In the genomic region with DNA sequence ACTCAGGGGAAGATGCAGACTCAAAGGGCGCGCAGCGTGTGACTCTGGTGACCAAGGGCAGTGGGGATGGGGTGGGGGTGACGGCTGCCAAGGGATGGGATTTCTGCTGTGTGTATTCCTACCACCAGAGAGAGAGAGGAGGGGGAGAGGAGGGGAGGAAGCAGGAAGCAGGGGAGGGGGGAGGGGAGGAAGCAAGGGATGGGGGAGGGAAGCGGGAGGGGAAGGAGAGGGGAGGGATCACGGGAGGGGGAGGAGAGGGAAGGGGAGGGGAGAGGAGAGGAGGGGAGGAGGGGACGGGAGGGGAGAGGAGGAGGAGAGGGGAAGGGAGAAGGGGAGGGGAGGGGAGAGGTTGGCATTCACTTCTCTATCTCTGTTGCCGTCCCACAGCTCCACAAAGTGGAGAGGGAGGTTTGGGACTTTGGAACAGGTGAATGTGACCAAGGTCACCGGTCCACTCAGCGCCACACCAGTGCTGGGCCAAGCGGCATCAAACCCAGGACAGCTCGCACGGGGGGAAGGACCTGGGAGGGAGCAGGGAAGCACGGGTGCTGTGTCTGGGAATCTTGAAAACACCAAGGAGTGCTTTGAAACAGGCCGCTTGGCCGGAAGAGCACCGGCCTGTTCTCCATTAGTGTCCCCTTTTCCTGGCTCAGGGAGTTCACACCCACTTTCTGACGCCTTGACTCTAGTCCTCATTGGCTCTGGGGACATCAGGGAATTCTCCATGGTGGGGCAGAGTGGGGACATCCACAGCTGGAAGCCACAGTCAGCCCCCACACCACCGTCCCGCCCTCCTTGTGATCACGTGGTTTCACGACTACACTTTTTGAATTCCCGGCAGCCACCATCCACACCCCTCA, we compare ENCODE assay signal across 1 cellular context.
TF ChIP-seq lines count a peak whose summit lies in the region.

No MANE protein-coding gene starts in this region.

TF ChIP-seq in HepG2, 621 proteins besides CTCF, POLR2A, EP300 and RAD21 (continued from another document and continues in another):
- TF ChIP-seq ZNF101 (CRISPR knock-in tag; IDR thresholded peaks at IDR 0.05; ENCODE audit: borderline replicate concordance, low read depth): no peak
- no peak for TF ChIP-seq NFKBIZ (CRISPR knock-in tag; IDR thresholded peaks at IDR 0.05)
- TF ChIP-seq, protein P1, sequence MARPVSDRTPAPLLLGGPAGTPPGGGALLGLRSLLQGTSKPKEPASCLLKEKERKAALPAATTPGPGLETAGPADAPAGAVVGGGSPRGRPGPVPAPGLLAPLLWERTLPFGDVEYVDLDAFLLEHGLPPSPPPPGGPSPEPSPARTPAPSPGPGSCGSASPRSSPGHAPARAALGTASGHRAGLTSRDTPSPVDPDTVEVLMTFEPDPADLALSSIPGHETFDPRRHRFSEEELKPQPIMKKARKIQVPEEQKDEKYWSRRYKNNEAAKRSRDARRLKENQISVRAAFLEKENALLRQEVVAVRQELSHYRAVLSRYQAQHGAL (CRISPR knock-in tag; IDR thresholded peaks at IDR 0.05; ENCODE audit: not compliant biosample characterization): no peak
- TF ChIP-seq NR2F1 (CRISPR knock-in tag; IDR thresholded peaks at IDR 0.05): peak in 1 of 2 experiments; percentile 56; a peak in 1 of 4 replicates
- TF ChIP-seq CENPX (CRISPR knock-in tag; IDR thresholded peaks at IDR 0.05): no peak
- TF ChIP-seq ZNF780A (CRISPR knock-in tag; IDR thresholded peaks at IDR 0.05): no peak
- no peak for TF ChIP-seq ZNF24 (IDR thresholded peaks at IDR 0.05)
- TF ChIP-seq JUNB (CRISPR knock-in tag; IDR thresholded peaks at IDR 0.05; ENCODE audit: borderline replicate concordance): no peak
- TF ChIP-seq, protein P2, sequence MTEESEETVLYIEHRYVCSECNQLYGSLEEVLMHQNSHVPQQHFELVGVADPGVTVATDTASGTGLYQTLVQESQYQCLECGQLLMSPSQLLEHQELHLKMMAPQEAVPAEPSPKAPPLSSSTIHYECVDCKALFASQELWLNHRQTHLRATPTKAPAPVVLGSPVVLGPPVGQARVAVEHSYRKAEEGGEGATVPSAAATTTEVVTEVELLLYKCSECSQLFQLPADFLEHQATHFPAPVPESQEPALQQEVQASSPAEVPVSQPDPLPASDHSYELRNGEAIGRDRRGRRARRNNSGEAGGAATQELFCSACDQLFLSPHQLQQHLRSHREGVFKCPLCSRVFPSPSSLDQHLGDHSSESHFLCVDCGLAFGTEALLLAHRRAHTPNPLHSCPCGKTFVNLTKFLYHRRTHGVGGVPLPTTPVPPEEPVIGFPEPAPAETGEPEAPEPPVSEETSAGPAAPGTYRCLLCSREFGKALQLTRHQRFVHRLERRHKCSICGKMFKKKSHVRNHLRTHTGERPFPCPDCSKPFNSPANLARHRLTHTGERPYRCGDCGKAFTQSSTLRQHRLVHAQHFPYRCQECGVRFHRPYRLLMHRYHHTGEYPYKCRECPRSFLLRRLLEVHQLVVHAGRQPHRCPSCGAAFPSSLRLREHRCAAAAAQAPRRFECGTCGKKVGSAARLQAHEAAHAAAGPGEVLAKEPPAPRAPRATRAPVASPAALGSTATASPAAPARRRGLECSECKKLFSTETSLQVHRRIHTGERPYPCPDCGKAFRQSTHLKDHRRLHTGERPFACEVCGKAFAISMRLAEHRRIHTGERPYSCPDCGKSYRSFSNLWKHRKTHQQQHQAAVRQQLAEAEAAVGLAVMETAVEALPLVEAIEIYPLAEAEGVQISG (CRISPR knock-in tag; IDR thresholded peaks at IDR 0.05): no peak
- TF ChIP-seq HMG20A (CRISPR knock-in tag; IDR thresholded peaks at IDR 0.05; ENCODE audit: borderline replicate concordance): peak; percentile 46; the same call in 1 of the 2 replicates
- no peak for TF ChIP-seq NFE2 (CRISPR knock-in tag; IDR thresholded peaks at IDR 0.05)
- TF ChIP-seq, protein P3, sequence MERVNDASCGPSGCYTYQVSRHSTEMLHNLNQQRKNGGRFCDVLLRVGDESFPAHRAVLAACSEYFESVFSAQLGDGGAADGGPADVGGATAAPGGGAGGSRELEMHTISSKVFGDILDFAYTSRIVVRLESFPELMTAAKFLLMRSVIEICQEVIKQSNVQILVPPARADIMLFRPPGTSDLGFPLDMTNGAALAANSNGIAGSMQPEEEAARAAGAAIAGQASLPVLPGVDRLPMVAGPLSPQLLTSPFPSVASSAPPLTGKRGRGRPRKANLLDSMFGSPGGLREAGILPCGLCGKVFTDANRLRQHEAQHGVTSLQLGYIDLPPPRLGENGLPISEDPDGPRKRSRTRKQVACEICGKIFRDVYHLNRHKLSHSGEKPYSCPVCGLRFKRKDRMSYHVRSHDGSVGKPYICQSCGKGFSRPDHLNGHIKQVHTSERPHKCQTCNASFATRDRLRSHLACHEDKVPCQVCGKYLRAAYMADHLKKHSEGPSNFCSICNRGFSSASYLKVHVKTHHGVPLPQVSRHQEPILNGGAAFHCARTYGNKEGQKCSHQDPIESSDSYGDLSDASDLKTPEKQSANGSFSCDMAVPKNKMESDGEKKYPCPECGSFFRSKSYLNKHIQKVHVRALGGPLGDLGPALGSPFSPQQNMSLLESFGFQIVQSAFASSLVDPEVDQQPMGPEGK (CRISPR knock-in tag; IDR thresholded peaks at IDR 0.05): peak; percentile 78
- no peak for TF ChIP-seq SMARCE1 (IDR thresholded peaks at IDR 0.05; ENCODE audit: borderline replicate concordance)
- no peak for TF ChIP-seq SP4 (CRISPR knock-in tag; IDR thresholded peaks at IDR 0.05)
- TF ChIP-seq TOPORS (CRISPR knock-in tag; IDR thresholded peaks at IDR 0.05): no peak
- peak; percentile 27; the same call in 1 of the 2 replicates for TF ChIP-seq SMAD3 (CRISPR knock-in tag; IDR thresholded peaks at IDR 0.05)
- 0 out of 2 replicates have a peak, but pooled peaks have one; percentile 19 for TF ChIP-seq HOXA5 (CRISPR knock-in tag; IDR thresholded peaks at IDR 0.05)
- no peak for TF ChIP-seq FOXK2 (IDR thresholded peaks at IDR 0.05)
- TF ChIP-seq NCOR1 (IDR thresholded peaks at IDR 0.05; ENCODE audit: borderline replicate concordance, low read length): peak; percentile 48; the same call in 1 of the 2 replicates
- TF ChIP-seq, protein P4, sequence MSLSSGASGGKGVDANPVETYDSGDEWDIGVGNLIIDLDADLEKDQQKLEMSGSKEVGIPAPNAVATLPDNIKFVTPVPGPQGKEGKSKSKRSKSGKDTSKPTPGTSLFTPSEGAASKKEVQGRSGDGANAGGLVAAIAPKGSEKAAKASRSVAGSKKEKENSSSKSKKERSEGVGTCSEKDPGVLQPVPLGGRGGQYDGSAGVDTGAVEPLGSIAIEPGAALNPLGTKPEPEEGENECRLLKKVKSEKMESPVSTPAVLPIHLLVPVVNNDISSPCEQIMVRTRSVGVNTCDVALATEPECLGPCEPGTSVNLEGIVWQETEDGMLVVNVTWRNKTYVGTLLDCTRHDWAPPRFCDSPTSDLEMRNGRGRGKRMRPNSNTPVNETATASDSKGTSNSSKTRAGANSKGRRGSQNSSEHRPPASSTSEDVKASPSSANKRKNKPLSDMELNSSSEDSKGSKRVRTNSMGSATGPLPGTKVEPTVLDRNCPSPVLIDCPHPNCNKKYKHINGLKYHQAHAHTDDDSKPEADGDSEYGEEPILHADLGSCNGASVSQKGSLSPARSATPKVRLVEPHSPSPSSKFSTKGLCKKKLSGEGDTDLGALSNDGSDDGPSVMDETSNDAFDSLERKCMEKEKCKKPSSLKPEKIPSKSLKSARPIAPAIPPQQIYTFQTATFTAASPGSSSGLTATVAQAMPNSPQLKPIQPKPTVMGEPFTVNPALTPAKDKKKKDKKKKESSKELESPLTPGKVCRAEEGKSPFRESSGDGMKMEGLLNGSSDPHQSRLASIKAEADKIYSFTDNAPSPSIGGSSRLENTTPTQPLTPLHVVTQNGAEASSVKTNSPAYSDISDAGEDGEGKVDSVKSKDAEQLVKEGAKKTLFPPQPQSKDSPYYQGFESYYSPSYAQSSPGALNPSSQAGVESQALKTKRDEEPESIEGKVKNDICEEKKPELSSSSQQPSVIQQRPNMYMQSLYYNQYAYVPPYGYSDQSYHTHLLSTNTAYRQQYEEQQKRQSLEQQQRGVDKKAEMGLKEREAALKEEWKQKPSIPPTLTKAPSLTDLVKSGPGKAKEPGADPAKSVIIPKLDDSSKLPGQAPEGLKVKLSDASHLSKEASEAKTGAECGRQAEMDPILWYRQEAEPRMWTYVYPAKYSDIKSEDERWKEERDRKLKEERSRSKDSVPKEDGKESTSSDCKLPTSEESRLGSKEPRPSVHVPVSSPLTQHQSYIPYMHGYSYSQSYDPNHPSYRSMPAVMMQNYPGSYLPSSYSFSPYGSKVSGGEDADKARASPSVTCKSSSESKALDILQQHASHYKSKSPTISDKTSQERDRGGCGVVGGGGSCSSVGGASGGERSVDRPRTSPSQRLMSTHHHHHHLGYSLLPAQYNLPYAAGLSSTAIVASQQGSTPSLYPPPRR (CRISPR knock-in tag; IDR thresholded peaks at IDR 0.05; ENCODE audit: borderline replicate concordance): peak; percentile 65
- peak; percentile 50 for TF ChIP-seq POLR2AphosphoS5 (IDR thresholded peaks at IDR 0.05; ENCODE audit: low read depth, low read length)
- TF ChIP-seq FOXA1 (IDR thresholded peaks at IDR 0.05): no peak
- TF ChIP-seq FOXA1 (CRISPR knock-in tag; IDR thresholded peaks at IDR 0.05): no peak; the same call in 1 of the 2 replicates
- no peak; the same call in 1 of the 2 replicates for TF ChIP-seq NR2F6 (IDR thresholded peaks at IDR 0.05)
- peak; percentile 63; the same call in 1 of the 2 replicates for TF ChIP-seq NR2F6 (CRISPR knock-in tag; IDR thresholded peaks at IDR 0.05)
- TF ChIP-seq ZNF337 (CRISPR knock-in tag; IDR thresholded peaks at IDR 0.05; ENCODE audit: borderline replicate concordance, low read depth): no peak
- no peak for TF ChIP-seq ZNF251 (CRISPR knock-in tag; IDR thresholded peaks at IDR 0.05)
- TF ChIP-seq RXRB (CRISPR knock-in tag; IDR thresholded peaks at IDR 0.05; ENCODE audit: borderline replicate concordance): peak; percentile 54
- TF ChIP-seq, protein P5, sequence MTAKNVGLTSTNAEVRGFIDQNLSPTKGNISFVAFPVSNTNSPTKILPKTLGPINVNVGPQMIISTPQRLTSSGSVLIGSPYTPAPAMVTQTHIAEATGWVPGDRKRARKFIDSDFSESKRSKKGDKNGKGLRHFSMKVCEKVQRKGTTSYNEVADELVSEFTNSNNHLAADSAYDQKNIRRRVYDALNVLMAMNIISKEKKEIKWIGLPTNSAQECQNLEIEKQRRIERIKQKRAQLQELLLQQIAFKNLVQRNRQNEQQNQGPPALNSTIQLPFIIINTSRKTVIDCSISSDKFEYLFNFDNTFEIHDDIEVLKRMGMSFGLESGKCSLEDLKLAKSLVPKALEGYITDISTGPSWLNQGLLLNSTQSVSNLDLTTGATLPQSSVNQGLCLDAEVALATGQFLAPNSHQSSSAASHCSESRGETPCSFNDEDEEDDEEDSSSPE (CRISPR knock-in tag; IDR thresholded peaks at IDR 0.05): peak; percentile 44; the same call in 1 of the 2 replicates
- no peak for TF ChIP-seq ZNF577 (CRISPR knock-in tag; IDR thresholded peaks at IDR 0.05; ENCODE audit: borderline replicate concordance, low read depth)
- TF ChIP-seq ZFP36L1 (CRISPR knock-in tag; IDR thresholded peaks at IDR 0.05): no peak
- TF ChIP-seq, protein P6, sequence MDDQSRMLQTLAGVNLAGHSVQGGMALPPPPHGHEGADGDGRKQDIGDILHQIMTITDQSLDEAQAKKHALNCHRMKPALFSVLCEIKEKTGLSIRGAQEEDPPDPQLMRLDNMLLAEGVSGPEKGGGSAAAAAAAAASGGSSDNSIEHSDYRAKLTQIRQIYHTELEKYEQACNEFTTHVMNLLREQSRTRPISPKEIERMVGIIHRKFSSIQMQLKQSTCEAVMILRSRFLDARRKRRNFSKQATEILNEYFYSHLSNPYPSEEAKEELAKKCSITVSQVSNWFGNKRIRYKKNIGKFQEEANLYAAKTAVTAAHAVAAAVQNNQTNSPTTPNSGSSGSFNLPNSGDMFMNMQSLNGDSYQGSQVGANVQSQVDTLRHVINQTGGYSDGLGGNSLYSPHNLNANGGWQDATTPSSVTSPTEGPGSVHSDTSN (CRISPR knock-in tag; IDR thresholded peaks at IDR 0.05; ENCODE audit: borderline replicate concordance): no peak
- peak; percentile 77 for TF ChIP-seq MED1 (CRISPR knock-in tag; IDR thresholded peaks at IDR 0.05)
- TF ChIP-seq, protein P7, sequence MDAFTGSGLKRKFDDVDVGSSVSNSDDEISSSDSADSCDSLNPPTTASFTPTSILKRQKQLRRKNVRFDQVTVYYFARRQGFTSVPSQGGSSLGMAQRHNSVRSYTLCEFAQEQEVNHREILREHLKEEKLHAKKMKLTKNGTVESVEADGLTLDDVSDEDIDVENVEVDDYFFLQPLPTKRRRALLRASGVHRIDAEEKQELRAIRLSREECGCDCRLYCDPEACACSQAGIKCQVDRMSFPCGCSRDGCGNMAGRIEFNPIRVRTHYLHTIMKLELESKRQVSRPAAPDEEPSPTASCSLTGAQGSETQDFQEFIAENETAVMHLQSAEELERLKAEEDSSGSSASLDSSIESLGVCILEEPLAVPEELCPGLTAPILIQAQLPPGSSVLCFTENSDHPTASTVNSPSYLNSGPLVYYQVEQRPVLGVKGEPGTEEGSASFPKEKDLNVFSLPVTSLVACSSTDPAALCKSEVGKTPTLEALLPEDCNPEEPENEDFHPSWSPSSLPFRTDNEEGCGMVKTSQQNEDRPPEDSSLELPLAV (CRISPR knock-in tag; conservative IDR thresholded peaks at IDR 0.05; ENCODE audit: low read depth): no peak
- TF ChIP-seq ZNF530 (CRISPR knock-in tag; IDR thresholded peaks at IDR 0.05; ENCODE audit: low read depth): no peak
- TF ChIP-seq NCOA2 (CRISPR knock-in tag; IDR thresholded peaks at IDR 0.05): peak; percentile 52
- TF ChIP-seq, protein P8, sequence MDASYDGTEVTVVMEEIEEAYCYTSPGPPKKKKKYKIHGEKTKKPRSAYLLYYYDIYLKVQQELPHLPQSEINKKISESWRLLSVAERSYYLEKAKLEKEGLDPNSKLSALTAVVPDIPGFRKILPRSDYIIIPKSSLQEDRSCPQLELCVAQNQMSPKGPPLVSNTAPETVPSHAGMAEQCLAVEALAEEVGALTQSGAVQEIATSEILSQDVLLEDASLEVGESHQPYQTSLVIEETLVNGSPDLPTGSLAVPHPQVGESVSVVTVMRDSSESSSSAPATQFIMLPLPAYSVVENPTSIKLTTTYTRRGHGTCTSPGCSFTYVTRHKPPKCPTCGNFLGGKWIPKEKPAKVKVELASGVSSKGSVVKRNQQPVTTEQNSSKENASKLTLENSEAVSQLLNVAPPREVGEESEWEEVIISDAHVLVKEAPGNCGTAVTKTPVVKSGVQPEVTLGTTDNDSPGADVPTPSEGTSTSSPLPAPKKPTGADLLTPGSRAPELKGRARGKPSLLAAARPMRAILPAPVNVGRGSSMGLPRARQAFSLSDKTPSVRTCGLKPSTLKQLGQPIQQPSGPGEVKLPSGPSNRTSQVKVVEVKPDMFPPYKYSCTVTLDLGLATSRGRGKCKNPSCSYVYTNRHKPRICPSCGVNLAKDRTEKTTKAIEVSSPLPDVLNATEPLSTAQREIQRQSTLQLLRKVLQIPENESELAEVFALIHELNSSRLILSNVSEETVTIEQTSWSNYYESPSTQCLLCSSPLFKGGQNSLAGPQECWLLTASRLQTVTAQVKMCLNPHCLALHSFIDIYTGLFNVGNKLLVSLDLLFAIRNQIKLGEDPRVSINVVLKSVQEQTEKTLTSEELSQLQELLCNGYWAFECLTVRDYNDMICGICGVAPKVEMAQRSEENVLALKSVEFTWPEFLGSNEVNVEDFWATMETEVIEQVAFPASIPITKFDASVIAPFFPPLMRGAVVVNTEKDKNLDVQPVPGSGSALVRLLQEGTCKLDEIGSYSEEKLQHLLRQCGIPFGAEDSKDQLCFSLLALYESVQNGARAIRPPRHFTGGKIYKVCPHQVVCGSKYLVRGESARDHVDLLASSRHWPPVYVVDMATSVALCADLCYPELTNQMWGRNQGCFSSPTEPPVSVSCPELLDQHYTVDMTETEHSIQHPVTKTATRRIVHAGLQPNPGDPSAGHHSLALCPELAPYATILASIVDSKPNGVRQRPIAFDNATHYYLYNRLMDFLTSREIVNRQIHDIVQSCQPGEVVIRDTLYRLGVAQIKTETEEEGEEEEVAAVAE (CRISPR knock-in tag; IDR thresholded peaks at IDR 0.05; ENCODE audit: borderline replicate concordance): 0 out of 2 replicates have a peak, but pooled peaks have one; percentile 15
- TF ChIP-seq SKI (IDR thresholded peaks at IDR 0.05; ENCODE audit: partially characterized antibody): peak; percentile 68
- TF ChIP-seq BCL6 (CRISPR knock-in tag; IDR thresholded peaks at IDR 0.05): no peak
- no peak for TF ChIP-seq SIN3B (IDR thresholded peaks at IDR 0.05; ENCODE audit: low read length)
